17 cellular contexts compared by ENCODE assay signal in genomic region chr10:109974509-109975191, GRCh38. TPM values are rescaled to one million over a fixed set of nuclear protein-coding genes. Genes with fewer than 3 reads are reported as not detected.
DNase-seq lines count a peak whose midpoint lies in the region; ATAC-seq and TF ChIP-seq lines count a peak whose summit lies in the region.
"Had no signal": no experiment of that assay in that cellular context is flagged by ENCODE, and none has a peak within 500 bp of the region (broad histone marks: within the 10 kb centered on the region; RNA-seq: fewer than 3 reads in every experiment).

No MANE protein-coding gene starts in this region.

- no peak overlapping the region for H3K9ac ChIP-seq in neural cell (ENCODE audit: low read length)

- H3K9me2 ChIP-seq in neural cell (ENCODE audit: insufficient read depth, low read length): no peaks in the 10 kb centered on the region

- H3K4me2 ChIP-seq in neural cell (ENCODE audit: low read length): no peak overlapping the region

- ATAC-seq in GM18858 (IDR thresholded peaks at IDR 0.05; ENCODE audit: unreplicated experiment) (no peak), GM21723 (IDR thresholded peaks at IDR 0.05; ENCODE audit: unreplicated experiment) (no peak)
- ATAC-seq: T-helper 17 cell had no signal

- DNase-seq in EH (ENCODE audit: low read depth) (peak; percentile 24), NCI-H446 treated with DMSO at 0.1 percent for 48 hours (lab: John Stamatoyannopoulos, UW) (peak; percentile 30), epithelial cell of proximal tubule (ENCODE audit: low read depth) (peak; percentile 61), NAMALWA (ENCODE audit: low spot score) (no peak)
- DNase-seq in stimulated activated CD8-positive, alpha-beta memory T cell treated with anti-CD3 and anti-CD28 coated beads, Interleukin-4, amount 100 ng/mL, for 48 hours: no peak
- DNase-seq: AML-193; amniotic stem cell; H9; immature natural killer cell; NCI-H1048; nucleus accumbens; Right ventricle myocardium superior; stimulated activated CD4-positive, alpha-beta T cell treated with anti-CD3 and anti-CD28 coated beads, Interleukin-4, amount 100 ng/mL, for 24 hours; T-helper 17 cell had no signal

- no peaks in the 10 kb centered on the region for H3K79me2 ChIP-seq in neural cell (replicated peaks; ENCODE audit: insufficient read depth, low read length)

- H3K27ac ChIP-seq in neural cell (ENCODE audit: low read length): no peak overlapping the region

- H4K20me1 ChIP-seq in neural cell (ENCODE audit: insufficient read depth): no peaks in the 10 kb centered on the region

- TF ChIP-seq RAD21 in neural cell (conservative IDR thresholded peaks at IDR 0.05): no peak

- H3K9me3 ChIP-seq in neural cell (ENCODE audit: low read length): no peaks in the 10 kb centered on the region

- no peak overlapping the region for H2AFZ ChIP-seq in neural cell (ENCODE audit: low read depth, low read length)

- no peak for TF ChIP-seq EP300 in neural cell (conservative IDR thresholded peaks at IDR 0.05; ENCODE audit: poor library complexity, severe bottlenecking)

- no peak overlapping the region for H3K4me3 ChIP-seq in epithelial cell of proximal tubule (ENCODE audit: low read depth, low read length)
- H3K4me3 ChIP-seq in neural cell (ENCODE audit: low read length): no peak overlapping the region

- no peaks in the 10 kb centered on the region for H3K27me3 ChIP-seq in neural cell (ENCODE audit: insufficient read depth, low read depth, low read length)

- no peaks in the 10 kb centered on the region for H3F3A ChIP-seq in neural cell (ENCODE audit: insufficient read depth, low read length, poor library complexity, severe bottlenecking)

- H3K36me3 ChIP-seq in neural cell (ENCODE audit: insufficient read depth, low read length): no peaks in the 10 kb centered on the region

- no peak for TF ChIP-seq CTCF in epithelial cell of proximal tubule (conservative IDR thresholded peaks at IDR 0.05; ENCODE audit: low read depth, low read length)
- no peak for TF ChIP-seq CTCF in neural cell (IDR thresholded peaks at IDR 0.05; ENCODE audit: poor library complexity, severe bottlenecking)

TF ChIP-seq in neural cell, 6 proteins besides CTCF, POLR2A, EP300 and RAD21:
- no peak for TF ChIP-seq TAF1 (IDR thresholded peaks at IDR 0.05; ENCODE audit: low read depth)
- no peak for TF ChIP-seq EZH2 (IDR thresholded peaks at IDR 0.05; ENCODE audit: borderline replicate concordance, insufficient read depth, low read length, poor library complexity, severe bottlenecking)
- TF ChIP-seq MXI1 (conservative IDR thresholded peaks at IDR 0.05; ENCODE audit: poor library complexity, severe bottlenecking): no peak
- peak; percentile 16 for TF ChIP-seq POLR2AphosphoS5 (IDR thresholded peaks at IDR 0.05)
- no peak for TF ChIP-seq REST (IDR thresholded peaks at IDR 0.05; ENCODE audit: borderline replicate concordance)

RNA-seq across cellular contexts. Expression of gene ADD3, which starts 33.1 kb away (rescaled TPM):
- total RNA-seq in epithelial cell of proximal tubule: 30.0 and 43.8 TPM in 2 replicates
- polyA plus RNA-seq in neural cell: 29.7 and 40.6 TPM in 2 replicates
- polyA minus RNA-seq in neural cell: 54.0 and 83.7 TPM in 2 replicates

RNA-seq across cellular contexts. Expression of gene XPNPEP1, which starts 51.3 kb away (rescaled TPM):
- 98.1 and 191 TPM in 2 replicates for total RNA-seq in epithelial cell of proximal tubule
- polyA plus RNA-seq in neural cell: 96.3 and 113 TPM in 2 replicates
- polyA minus RNA-seq in neural cell: 90.3 and 102 TPM in 2 replicates

Comparison
In these comparisons a context has a peak if more than half of its experiments do, and no peak if none do; other contexts are left out.
1. DNase-seq: peak in EH (single experiment), NCI-H446 treated with DMSO at 0.1 percent for 48 hours (single experiment) and epithelial cell of proximal tubule (single experiment); none in NAMALWA (single experiment) and stimulated activated CD8-positive, alpha-beta memory T cell treated with anti-CD3 and anti-CD28 coated beads, Interleukin-4, amount 100 ng/mL, for 48 hours (single experiment).